In genomic region chr9:137015540-137015930, GRCh38 we compare ENCODE assay signal across 38 cellular contexts. TPM values are rescaled to one million over a fixed set of nuclear protein-coding genes. Genes with fewer than 3 reads are reported as not detected.
"Had no signal": no experiment of that assay in that cellular context is flagged by ENCODE, and none has a peak within 500 bp of the region (broad histone marks: within the 10 kb centered on the region; RNA-seq: fewer than 3 reads in every experiment).

No MANE protein-coding gene starts in this region.

- H3K36me3 ChIP-seq: breast epithelium had no signal

- H3K9me3 ChIP-seq: adrenal gland, ascending aorta, body of pancreas, breast epithelium had no signal

- H3K27me3 ChIP-seq: adrenal gland, ascending aorta, body of pancreas, brain microvascular endothelial cell, breast epithelium, cardiac muscle cell had no signal

- H3K4me3 ChIP-seq: adrenal gland, ascending aorta, body of pancreas, breast epithelium, cardiac muscle cell had no signal

- DNase-seq: activated effector memory CD4-positive, alpha-beta T cell treated with anti-CD3 and anti-CD28 coated beads, Interleukin-2, amount 50 U/mL, for 16 hours; activated effector memory CD4-positive, alpha-beta T cell treated with Interleukin-2 at 50 U/mL for 16 hours; activated gamma-delta T cell; activated gamma-delta T cell treated with Interleukin-2 at 50 U/mL for 16 hours; activated naive CD4-positive, alpha-beta T cell; activated naive CD4-positive, alpha-beta T cell treated with anti-CD3 and anti-CD28 coated beads for 36 hours; activated naive CD4-positive, alpha-beta T cell treated with anti-CD3 and anti-CD28 coated beads, Interleukin-2, amount 10 ng/mL, durations not matched to agents 7 days and 5 days; activated naive CD4-positive, alpha-beta T cell treated with anti-CD3 and anti-CD28 coated beads, Interleukin-2, amount 50 U/mL, for 16 hours; activated naive CD4-positive, alpha-beta T cell treated with Interleukin-2 at 50 U/mL for 16 hours; activated naive CD8-positive, alpha-beta T cell treated with anti-CD3 and anti-CD28 coated beads for 36 hours; activated naive CD8-positive, alpha-beta T cell treated with anti-CD3 and anti-CD28 coated beads, Interleukin-2, amount 10 ng/mL, durations not matched to agents 7 days and 5 days; activated naive CD8-positive, alpha-beta T cell treated with anti-CD3 and anti-CD28 coated beads, Interleukin-2, amount 50 U/mL, for 24 hours; activated T-cell treated with anti-CD3 and anti-CD28 coated beads, Interleukin-2, amount 50 U/mL, for 1 hour; activated T-cell treated with anti-CD3 and anti-CD28 coated beads, Interleukin-2, amount 50 U/mL, for 24 hours; activated T-cell treated with anti-CD3 and anti-CD28 coated beads, Interleukin-2, amount 50 U/mL, for 4 hours; activated T-cell treated with anti-CD3 and anti-CD28 coated beads, Interleukin-2, amount 50 U/mL, for 48 hours; activated T-cell treated with anti-CD3 and anti-CD28 coated beads, Interleukin-2, amount 50 U/mL, for 72 hours; adrenal gland; amniotic stem cell; amygdala; anterior cingulate cortex; aorta; body of pancreas; brain microvascular endothelial cell; caudate nucleus; central memory CD4-positive, alpha-beta T cell; cerebellar nuclear complex had no signal

- H3K4me1 ChIP-seq: adrenal gland, ascending aorta, body of pancreas, breast epithelium had no signal

- ATAC-seq: activated naive CD4-positive, alpha-beta T cell treated with anti-CD3 and anti-CD28 coated beads, Interleukin-2, amount 50 U/mL, for 72 hours; activated naive CD8-positive, alpha-beta T cell treated with anti-CD3 and anti-CD28 coated beads, Interleukin-2, amount 50 U/mL, for 24 hours; activated T-cell treated with anti-CD3 and anti-CD28 coated beads, Interleukin-2, amount 50 U/mL, for 4 hours; activated T-cell treated with anti-CD3 and anti-CD28 coated beads, Interleukin-2, amount 50 U/mL, for 72 hours; activated T-helper 17 cell treated with anti-CD3 and anti-CD28 coated beads, Interleukin-2, amount 50 U/mL, for 72 hours; body of pancreas had no signal

- H3K27ac ChIP-seq: adrenal gland, ascending aorta, body of pancreas, brain microvascular endothelial cell, breast epithelium, cardiac muscle cell had no signal

RNA-seq across cellular contexts. Expression of gene FUT7, which starts 16.4 kb away (rescaled TPM):
- total RNA-seq: activated naive CD4-positive, alpha-beta T cell treated with anti-CD3 and anti-CD28 coated beads for 36 hours; activated naive CD8-positive, alpha-beta T cell treated with anti-CD3 and anti-CD28 coated beads for 36 hours; activated T-helper 2 cell treated with anti-CD3 and anti-CD28 coated beads, Interferon-gamma antibody, Interleukin-2, Interleukin-4, amounts not matched to agents 10 μg/mL and 5 μg/mL and 100 μg/mL, durations not matched to agents 14 hours and 24 hours and 36 hours; ascending aorta; astrocyte; body of pancreas; breast epithelium; bronchial epithelial cell; cardiac muscle cell; chondrocyte had no signal
- polyA plus RNA-seq: aorta, cardiac muscle cell had no signal

RNA-seq across cellular contexts. Expression of gene CLIC3, which starts 19.2 kb away (rescaled TPM):
- total RNA-seq: activated naive CD4-positive, alpha-beta T cell treated with anti-CD3 and anti-CD28 coated beads for 36 hours; activated naive CD4-positive, alpha-beta T cell treated with anti-CD3 and anti-CD28 coated beads, Interleukin-2, amount 50 U/mL, for 72 hours; activated naive CD8-positive, alpha-beta T cell treated with anti-CD3 and anti-CD28 coated beads for 36 hours; activated T-helper 1 cell treated with anti-CD3 and anti-CD28 coated beads, Interleukin-12 subunit alpha, Interleukin-12 subunit beta, Interleukin-2, Interleukin-4 antibody, amounts not matched to agents 30 ng/mL and 10 ng/mL and 1 ng/mL, durations not matched to agents 14 hours and 24 hours and 36 hours; activated T-helper 2 cell treated with anti-CD3 and anti-CD28 coated beads, Interferon-gamma antibody, Interleukin-2, Interleukin-4, amounts not matched to agents 10 μg/mL and 5 μg/mL and 100 μg/mL, durations not matched to agents 14 hours and 24 hours and 36 hours; cardiac muscle cell; cerebellum had no signal
